Comparison of ENCODE assay signal across 9 cellular contexts in the genomic region with DNA sequence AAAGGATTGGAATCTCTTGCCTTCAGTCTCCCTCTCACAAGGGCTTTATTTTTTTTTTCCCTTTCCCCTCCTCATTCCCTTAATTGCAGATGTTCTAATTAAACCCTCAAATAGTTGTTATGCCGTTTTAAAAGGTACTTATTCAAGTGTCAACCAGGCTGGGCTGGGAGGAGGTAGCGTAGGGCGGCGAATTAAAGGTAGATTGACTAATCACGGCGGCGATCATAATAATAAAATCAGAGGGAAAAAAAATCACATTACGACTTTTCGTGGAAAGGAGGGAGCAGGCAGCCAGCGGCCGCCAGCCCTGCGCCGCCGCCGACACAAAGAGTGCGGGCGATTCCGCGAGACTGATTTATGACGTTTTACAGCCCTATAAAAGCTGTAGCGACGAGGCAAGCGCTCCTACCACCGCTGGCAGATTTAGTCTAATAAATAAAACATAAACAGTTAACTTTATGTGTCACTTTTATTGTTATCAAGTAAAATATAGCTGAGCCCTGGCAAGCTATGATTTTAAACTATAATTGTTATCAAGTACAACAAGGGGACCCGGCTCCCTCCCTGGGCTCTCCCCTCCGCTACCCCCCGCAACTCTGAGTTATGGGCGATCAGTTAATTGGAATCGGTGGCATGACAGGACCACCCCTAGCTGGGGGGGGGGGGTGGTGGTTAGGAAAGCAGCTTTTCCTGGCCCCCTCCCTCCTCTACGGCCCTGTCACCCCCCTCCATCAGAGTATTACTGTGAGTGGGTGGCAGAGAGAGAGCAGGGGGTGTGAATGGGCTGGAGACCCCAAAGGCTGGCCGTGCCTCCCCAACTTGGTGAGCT. TPM values are rescaled to one million over a fixed set of nuclear protein-coding genes. Genes with fewer than 3 reads are reported as not detected.
DNase-seq lines count a peak whose midpoint lies in the region; FAIRE-seq and TF ChIP-seq lines count a peak whose summit lies in the region.
"Had no signal": no experiment of that assay in that cellular context is flagged by ENCODE, and none has a peak within 500 bp of the region (broad histone marks: within the 10 kb centered on the region; RNA-seq: fewer than 3 reads in every experiment).

No MANE protein-coding gene starts in this region.

- peaks cover 25% of the 10 kb centered on the region for H3K4me1 ChIP-seq in keratinocyte (ENCODE audit: control insufficient read depth, extremely low read depth, insufficient read depth, low read length)
- H3K4me1 ChIP-seq in stomach smooth muscle (ENCODE audit: control insufficient read depth, insufficient read depth, low read length), result peaks cover 13% of the 10 kb centered on the region

- H3K36me3 Mint-ChIP-seq in activated CD4-positive, alpha-beta T cell treated with anti-CD3 and anti-CD28 coated beads, Interleukin-2, amount 10 ng/mL, durations not matched to agents 24 days and 14 days (ENCODE audit: low read depth), result peaks cover 2% of the 10 kb centered on the region
- peaks cover 9% of the 10 kb centered on the region for H3K36me3 Mint-ChIP-seq in Calu3 (ENCODE audit: insufficient read depth, unreplicated experiment)

- peak; percentile 53 for FAIRE-seq in keratinocyte (lab: Jason Lieb, UNC)

- H3K9me1 ChIP-seq in keratinocyte (ENCODE audit: control insufficient read depth, extremely low read depth, insufficient read depth, low read length), result no peaks in the 10 kb centered on the region

- H3K4me3 ChIP-seq in keratinocyte (ENCODE audit: control insufficient read depth in 2 of 3, extremely low read depth in 1 of 3, insufficient read depth in 2 of 3, low read depth in 1 of 3, low read length in 3 of 3) (peak overlapping the region in 2 of 3 experiments; percentile 18 to 32), stomach smooth muscle (ENCODE audit: low read length in 2 of 2) (peak overlapping the region in 1 of 2 donors; percentile 82)

- CTCF ChIA-PET in Calu3 (lab: Charles Lee), result interaction anchor here (0.7 to 1.0 kb wide), 5 partner anchors 9 to 149 kb away, joined by 3 to 4 read pairs (median 3); no protein-coding TSS in a partner anchor

- no peaks in the 10 kb centered on the region for H3K27me3 ChIP-seq in keratinocyte (ENCODE audit: control insufficient read depth, extremely low read depth, insufficient read depth, low read length)
- peaks cover 42 to 61% of the 10 kb centered on the region in 2 donors for H3K27me3 ChIP-seq in stomach smooth muscle (ENCODE audit: control insufficient read depth in 1 of 2, insufficient read depth in 2 of 2, low read length in 2 of 2)

- H4K20me1 ChIP-seq in keratinocyte (ENCODE audit: control insufficient read depth, extremely low read depth, insufficient read depth, low read length), result no peaks in the 10 kb centered on the region

- H3K27me3 Mint-ChIP-seq in activated CD4-positive, alpha-beta T cell treated with anti-CD3 and anti-CD28 coated beads, Interleukin-2, amount 10 ng/mL, durations not matched to agents 24 days and 14 days, result peaks cover 92% of the 10 kb centered on the region
- H3K27me3 Mint-ChIP-seq in Calu3 (ENCODE audit: unreplicated experiment), result peaks cover 98% of the 10 kb centered on the region

- no peaks in the 10 kb centered on the region for H3K9me3 ChIP-seq in keratinocyte (ENCODE audit: control insufficient read depth, low read depth, low read length)
- H3K9me3 ChIP-seq in stomach smooth muscle (ENCODE audit: control insufficient read depth in 2 of 2, low read length in 2 of 2), result no peaks in the 10 kb centered on the region

- H3K9ac ChIP-seq in keratinocyte (ENCODE audit: control insufficient read depth, extremely low read depth, insufficient read depth, low read length) (peak overlapping the region; percentile 69), stomach smooth muscle (ENCODE audit: low read length in 2 of 2) (no peak overlapping the region)

- H3K4me3 Mint-ChIP-seq in activated CD4-positive, alpha-beta T cell treated with anti-CD3 and anti-CD28 coated beads, Interleukin-2, amount 10 ng/mL, durations not matched to agents 24 days and 14 days, result peak overlapping the region; percentile 5
- no peak overlapping the region for H3K4me3 Mint-ChIP-seq in Calu3 (ENCODE audit: low read depth, unreplicated experiment)

- no peak overlapping the region for H3K27ac Mint-ChIP-seq in activated CD4-positive, alpha-beta T cell treated with anti-CD3 and anti-CD28 coated beads, Interleukin-2, amount 10 ng/mL, durations not matched to agents 24 days and 14 days
- H3K27ac Mint-ChIP-seq in Calu3 (ENCODE audit: unreplicated experiment), result no peak overlapping the region

- no peak for DNase-seq in activated CD4-positive, alpha-beta T cell treated with anti-CD3 and anti-CD28 coated beads, Interleukin-2, amount 10 ng/mL, durations not matched to agents 24 days and 14 days
- DNase-seq in activated CD4-positive, alpha-beta T cell treated with anti-CD3 and anti-CD28 coated beads, Interleukin-2, amount 50 U/mL, for 4 hours, result no peak
- DNase-seq in RPMI7951 (ENCODE audit: low read depth), result peak; percentile 26
- no peak for DNase-seq in keratinocyte (ENCODE audit: low read depth, low spot score)
- no peak for DNase-seq in AG08395 (ENCODE audit: low spot score)
- DNase-seq in Calu3, result no peak
- DNase-seq in mucosa of gallbladder (ENCODE audit: low spot score), result no peak

- dilution Hi-C loops in keratinocyte (cut with MboI; ENCODE audit: extremely low pct_ligation_motif_present, low sequenced_read_pairs), result no loop called here

- peak overlapping the region; percentile 52 for H2AFZ ChIP-seq in keratinocyte (ENCODE audit: control insufficient read depth, low read length)

- intact Hi-C loops in activated CD4-positive, alpha-beta T cell treated with anti-CD3 and anti-CD28 coated beads, Interleukin-2, amount 10 ng/mL, durations not matched to agents 24 days and 14 days (cut with micrococcal nuclease), result loop anchor here (5.0 kb wide), 3 partner anchors 55 to 125 kb away; partner anchors contain the start of gene HOXC12
- intact Hi-C loops in Calu3 (cut with micrococcal nuclease; ENCODE audit: unreplicated experiment), result no loop called here

- peaks cover 22% of the 10 kb centered on the region for H3K4me1 Mint-ChIP-seq in activated CD4-positive, alpha-beta T cell treated with anti-CD3 and anti-CD28 coated beads, Interleukin-2, amount 10 ng/mL, durations not matched to agents 24 days and 14 days
- H3K4me1 Mint-ChIP-seq in Calu3 (ENCODE audit: low read depth, unreplicated experiment), result no peaks in the 10 kb centered on the region

- no peaks in the 10 kb centered on the region for H3K9me3 Mint-ChIP-seq in activated CD4-positive, alpha-beta T cell treated with anti-CD3 and anti-CD28 coated beads, Interleukin-2, amount 10 ng/mL, durations not matched to agents 24 days and 14 days
- H3K9me3 Mint-ChIP-seq in Calu3 (ENCODE audit: low read depth, unreplicated experiment), result no peaks in the 10 kb centered on the region

- H3K36me3 ChIP-seq in keratinocyte (ENCODE audit: control insufficient read depth in 2 of 2, extremely low read depth in 1 of 2, insufficient read depth in 2 of 2, low read length in 2 of 2), result no peaks in the 10 kb centered on the region
- no peaks in the 10 kb centered on the region for H3K36me3 ChIP-seq in stomach smooth muscle (ENCODE audit: control insufficient read depth in 2 of 2, insufficient read depth in 2 of 2, low read length in 2 of 2)

- H3K4me2 ChIP-seq in keratinocyte (ENCODE audit: control insufficient read depth, extremely low read depth, insufficient read depth, low read depth, low read length), result peak overlapping the region; percentile 68

- H3K79me2 ChIP-seq in keratinocyte (ENCODE audit: control insufficient read depth, insufficient read depth, low read length), result no peaks in the 10 kb centered on the region

- H3K27ac ChIP-seq in keratinocyte (ENCODE audit: control insufficient read depth, insufficient read depth, low read length) (peak overlapping the region; percentile 47), stomach smooth muscle (ENCODE audit: low read length) (peak overlapping the region; percentile 18)

- TF ChIP-seq CTCF in keratinocyte (optimal IDR thresholded peaks at IDR 0.05 in 1 of 3, IDR thresholded peaks at IDR 0.05 in 1 of 3, conservative IDR thresholded peaks at IDR 0.05 in 1 of 3; ENCODE audit: extremely low read depth in 1 of 3, insufficient read depth in 2 of 3, low read length in 3 of 3), result no peak
- no peak for TF ChIP-seq CTCF in Calu3 (IDR thresholded peaks at IDR 0.05; ENCODE audit: unreplicated experiment)

- no TSS peak for BruUV-seq in Calu3 (replicated peaks; lab: Mats Ljungman, UMichigan)

RNA-seq across cellular contexts. Expression of gene HOXC4, which starts 1.5 kb away (rescaled TPM):
- not detected in 2 replicates for total RNA-seq in activated CD4-positive, alpha-beta T cell treated with anti-CD3 and anti-CD28 coated beads, Interleukin-2, amount 10 ng/mL, durations not matched to agents 24 days and 14 days
- 2.5 and 4.7 TPM in 2 replicates for total RNA-seq in RPMI7951 (2014; rRNA removed; shearing (Covaris generic))
- polyA plus RNA-seq in keratinocyte, result 0.81 to 1.8 TPM (median 1.8 TPM) in 3 replicates
- 0.19 TPM for polyA plus RNA-seq in keratinocyte (2011; ENCODE audit: low read depth)
- 0.73 and 1.2 TPM in 2 replicates for polyA plus RNA-seq in keratinocyte (2011; cell fraction: cytosol; rRNA removed)
- 2.1 and 3.1 TPM in 2 replicates for polyA plus RNA-seq in keratinocyte (2011; cell fraction: nucleus; rRNA removed)
- 1.1 and 2.3 TPM in 2 replicates for polyA plus RNA-seq in keratinocyte (2012; ENCODE audit: low replicate concordance)
- 0.16 to 1.5 TPM in 2 of 3 replicates, not detected in the other for polyA minus RNA-seq in keratinocyte
- not detected for polyA minus RNA-seq in keratinocyte (2011; cell fraction: cytosol; rRNA and poly(A)+ RNA removed)
- 0.39 TPM in 1 of 2 replicates, not detected in the other for polyA minus RNA-seq in keratinocyte (2011; cell fraction: nucleus; rRNA and poly(A)+ RNA removed)
- total RNA-seq in Calu3 (2022) (0.44 and 0.57 TPM in 2 replicates), mucosa of gallbladder (0.89 TPM)

RNA-seq across cellular contexts. Expression of gene HOXC5, which starts 19.3 kb away (rescaled TPM):
- total RNA-seq in activated CD4-positive, alpha-beta T cell treated with anti-CD3 and anti-CD28 coated beads, Interleukin-2, amount 10 ng/mL, durations not matched to agents 24 days and 14 days, result not detected in 2 replicates
- total RNA-seq in RPMI7951 (2014; rRNA removed; shearing (Covaris generic)), result 0.78 and 2.0 TPM in 2 replicates
- 0.18 to 0.73 TPM (median 0.33 TPM) in 3 replicates for polyA plus RNA-seq in keratinocyte
- polyA plus RNA-seq in keratinocyte (2011; ENCODE audit: low read depth), result not detected
- 0.21 and 0.69 TPM in 2 replicates for polyA plus RNA-seq in keratinocyte (2011; cell fraction: cytosol; rRNA removed)
- polyA plus RNA-seq in keratinocyte (2011; cell fraction: nucleus; rRNA removed), result 0.59 and 0.97 TPM in 2 replicates
- polyA plus RNA-seq in keratinocyte (2012; ENCODE audit: low replicate concordance), result 0.71 TPM in 1 of 2 replicates, not detected in the other
- 0.13 to 1.1 TPM (median 0.42 TPM) in 3 replicates for polyA minus RNA-seq in keratinocyte
- not detected for polyA minus RNA-seq in keratinocyte (2011; cell fraction: cytosol; rRNA and poly(A)+ RNA removed)
- polyA minus RNA-seq in keratinocyte (2011; cell fraction: nucleus; rRNA and poly(A)+ RNA removed), result 0.42 and 0.93 TPM in 2 replicates
- total RNA-seq in Calu3 (2022) (0.20 TPM in 1 of 2 replicates, not detected in the other), mucosa of gallbladder (not detected)
- polyA plus RNA-seq: BJ had no signal

RNA-seq across cellular contexts. Expression of gene HOXC6, which starts 23.9 kb away (rescaled TPM):
- total RNA-seq in activated CD4-positive, alpha-beta T cell treated with anti-CD3 and anti-CD28 coated beads, Interleukin-2, amount 10 ng/mL, durations not matched to agents 24 days and 14 days, result not detected in 2 replicates
- total RNA-seq in RPMI7951 (2014; rRNA removed; shearing (Covaris generic)), result 0.84 and 1.5 TPM in 2 replicates
- polyA plus RNA-seq in keratinocyte, result 3.7 to 5.6 TPM (median 4.7 TPM) in 3 replicates
- 4.3 TPM for polyA plus RNA-seq in keratinocyte (2011; ENCODE audit: low read depth)
- 3.6 and 4.6 TPM in 2 replicates for polyA plus RNA-seq in keratinocyte (2011; cell fraction: cytosol; rRNA removed)
- 9.2 and 13.8 TPM in 2 replicates for polyA plus RNA-seq in keratinocyte (2011; cell fraction: nucleus; rRNA removed)
- polyA plus RNA-seq in keratinocyte (2012; ENCODE audit: low replicate concordance), result 2.9 and 6.1 TPM in 2 replicates
- 3.5 to 4.5 TPM (median 4.0 TPM) in 3 replicates for polyA minus RNA-seq in keratinocyte
- 0.96 TPM for polyA minus RNA-seq in keratinocyte (2011; cell fraction: cytosol; rRNA and poly(A)+ RNA removed)
- polyA minus RNA-seq in keratinocyte (2011; cell fraction: nucleus; rRNA and poly(A)+ RNA removed), result 2.5 and 2.9 TPM in 2 replicates
- 0.71 and 1.2 TPM in 2 replicates for total RNA-seq in Calu3 (2022)
- 0.26 TPM for total RNA-seq in mucosa of gallbladder

RNA-seq across cellular contexts. Expression of gene HOXC8, which starts 43.3 kb away (rescaled TPM):
- total RNA-seq in activated CD4-positive, alpha-beta T cell treated with anti-CD3 and anti-CD28 coated beads, Interleukin-2, amount 10 ng/mL, durations not matched to agents 24 days and 14 days, result not detected in 2 replicates
- total RNA-seq in RPMI7951 (2014; rRNA removed; shearing (Covaris generic)), result 0.88 and 1.8 TPM in 2 replicates
- polyA plus RNA-seq in keratinocyte, result 1.8 to 3.8 TPM (median 2.0 TPM) in 3 replicates
- 2.1 TPM for polyA plus RNA-seq in keratinocyte (2011; ENCODE audit: low read depth)
- polyA plus RNA-seq in keratinocyte (2011; cell fraction: cytosol; rRNA removed), result 3.3 TPM in 2 replicates
- polyA plus RNA-seq in keratinocyte (2011; cell fraction: nucleus; rRNA removed), result 4.2 and 4.7 TPM in 2 replicates
- polyA plus RNA-seq in keratinocyte (2012; ENCODE audit: low replicate concordance), result 2.0 and 3.3 TPM in 2 replicates
- 1.3 to 2.3 TPM (median 1.5 TPM) in 3 replicates for polyA minus RNA-seq in keratinocyte
- 2.1 TPM for polyA minus RNA-seq in keratinocyte (2011; cell fraction: cytosol; rRNA and poly(A)+ RNA removed)
- 1.4 and 1.6 TPM in 2 replicates for polyA minus RNA-seq in keratinocyte (2011; cell fraction: nucleus; rRNA and poly(A)+ RNA removed)
- total RNA-seq in Calu3 (2022) (0.24 TPM in 1 of 2 replicates, not detected in the other), mucosa of gallbladder (not detected)

RNA-seq across cellular contexts. Expression of gene HOXC9, which starts 52.2 kb away (rescaled TPM):
- not detected in 2 replicates for total RNA-seq in activated CD4-positive, alpha-beta T cell treated with anti-CD3 and anti-CD28 coated beads, Interleukin-2, amount 10 ng/mL, durations not matched to agents 24 days and 14 days
- 4.3 and 5.9 TPM in 2 replicates for total RNA-seq in RPMI7951 (2014; rRNA removed; shearing (Covaris generic))
- 1.1 to 3.3 TPM (median 1.8 TPM) in 3 replicates for polyA plus RNA-seq in keratinocyte
- 2.9 TPM for polyA plus RNA-seq in keratinocyte (2011; ENCODE audit: low read depth)
- 2.4 and 2.9 TPM in 2 replicates for polyA plus RNA-seq in keratinocyte (2011; cell fraction: cytosol; rRNA removed)
- 3.1 and 3.7 TPM in 2 replicates for polyA plus RNA-seq in keratinocyte (2011; cell fraction: nucleus; rRNA removed)
- 3.5 and 4.4 TPM in 2 replicates for polyA plus RNA-seq in keratinocyte (2012; ENCODE audit: low replicate concordance)
- polyA minus RNA-seq in keratinocyte, result 0.23 to 1.4 TPM (median 0.90 TPM) in 3 replicates
- polyA minus RNA-seq in keratinocyte (2011; cell fraction: cytosol; rRNA and poly(A)+ RNA removed), result 2.1 TPM
- polyA minus RNA-seq in keratinocyte (2011; cell fraction: nucleus; rRNA and poly(A)+ RNA removed), result 1.2 and 1.4 TPM in 2 replicates
- 0.42 and 0.54 TPM in 2 replicates for total RNA-seq in Calu3 (2022)
- total RNA-seq in mucosa of gallbladder, result not detected
